Comparison of ENCODE assay signal across 21 cellular contexts in genomic region chr9:83013261-83013610, GRCh38. TPM values are rescaled to one million over a fixed set of nuclear protein-coding genes. Genes with fewer than 3 reads are reported as not detected.
DNase-seq lines count a peak whose midpoint lies in the region; TF ChIP-seq lines count a peak whose summit lies in the region.
"Had no signal": no experiment of that assay in that cellular context is flagged by ENCODE, and none has a peak within 500 bp of the region (broad histone marks: within the 10 kb centered on the region; RNA-seq: fewer than 3 reads in every experiment).

No MANE protein-coding gene starts in this region.

- H3K36me3 ChIP-seq in OCI-LY3 (replicated peaks; ENCODE audit: low read depth, low read length) (no peaks in the 10 kb centered on the region), endodermal cell (ENCODE audit: control insufficient read depth, insufficient read depth, low read length) (no peaks in the 10 kb centered on the region)
- H3K36me3 ChIP-seq: heart right ventricle, tibial nerve had no signal

- no peak overlapping the region for H3K4me2 ChIP-seq in OCI-LY3 (ENCODE audit: low read length)

- DNase-seq in AG08396 (ENCODE audit: low spot score) (peak; percentile 18), EL (peak; percentile 26), fibroblast of peridontal ligament (ENCODE audit: extremely low read depth) (peak; percentile 68), DMS79 (lab: John Stamatoyannopoulos, UW) (no peak), endodermal cell (no peak), NCI-H345 treated with DMSO at 0.1 percent for 48 hours (lab: John Stamatoyannopoulos, UW; ENCODE audit: unreplicated experiment) (no peak)
- no peak for DNase-seq in stimulated activated CD4-positive, alpha-beta T cell treated with anti-CD3 and anti-CD28 coated beads, Interleukin-4, amount 100 ng/mL, for 24 hours
- DNase-seq: activated CD4-positive, alpha-beta T cell treated with anti-CD3 and anti-CD28 coated beads, Interleukin-2, amount 50 U/mL, for 48 hours; dermis blood vessel endothelial cell; DMS79 treated with DMSO at 0.1 percent for 48 hours; heart right ventricle; islet precursor cell; NCI-H2081 treated with DMSO at 0.1 percent for 48 hours; nephron progenitor cell; NK-92 treated with Interleukin-12 subunit alpha and Interleukin-12 subunit beta, amount 100 ng/mL, for 24 hours; stimulated activated CD4-positive, alpha-beta T cell treated with anti-CD3 and anti-CD28 coated beads, Interleukin-12 subunit alpha, Interleukin-12 subunit beta, amount 100 ng/mL, for 4 hours; stimulated activated naive CD4-positive, alpha-beta T cell had no signal

- H3K27ac Mint-ChIP-seq in endodermal cell: no peak overlapping the region
- H3K27ac Mint-ChIP-seq: activated naive CD4-positive, alpha-beta T cell treated with anti-CD3 and anti-CD28 coated beads, Interleukin-2, amount 50 U/mL, for 24 hours; nephron progenitor cell had no signal

- no peak overlapping the region for H3K9ac ChIP-seq in OCI-LY3 (ENCODE audit: low read length)
- no peak overlapping the region for H3K9ac ChIP-seq in endodermal cell (ENCODE audit: extremely low read depth, low read length, poor library complexity, severe bottlenecking)

- 74 to 76% methylated on average over 6 of the region's 6 CpGs for WGBS in endodermal cell (ENCODE audit: insufficient coverage in 1 of 2, insufficient read length in 1 of 2), 2 experiments

- H3K27me3 ChIP-seq in OCI-LY3 (ENCODE audit: low read depth, low read length) (0 out of 2 replicates have a peak, but pooled peaks cover 3% of the 10 kb centered on the region), endodermal cell (ENCODE audit: control insufficient read depth, insufficient read depth, low read length, poor library complexity, severe bottlenecking) (no peaks in the 10 kb centered on the region)
- H3K27me3 ChIP-seq: heart right ventricle, tibial nerve had no signal

- H3K4me1 ChIP-seq in OCI-LY3 (ENCODE audit: low read length) (peaks cover 8% of the 10 kb centered on the region), endodermal cell (ENCODE audit: control insufficient read depth, insufficient read depth, low read length) (no peaks in the 10 kb centered on the region)

- no peaks in the 10 kb centered on the region for H3K4me1 Mint-ChIP-seq in endodermal cell

- no peaks in the 10 kb centered on the region for H4K20me1 ChIP-seq in OCI-LY3 (ENCODE audit: insufficient read depth, low read length)

- no peaks in the 10 kb centered on the region for H3K79me2 ChIP-seq in OCI-LY3 (ENCODE audit: low read length)

- H3K27me3 Mint-ChIP-seq in endodermal cell (ENCODE audit: insufficient read depth): no peaks in the 10 kb centered on the region

- no peak for TF ChIP-seq CTCF in OCI-LY3 (IDR thresholded peaks at IDR 0.05; ENCODE audit: low read depth, low read length)
- no peak for TF ChIP-seq CTCF in endodermal cell (conservative IDR thresholded peaks at IDR 0.05)

- peaks cover 5% of the 10 kb centered on the region for H3K9me3 Mint-ChIP-seq in endodermal cell
- H3K9me3 Mint-ChIP-seq: activated naive CD4-positive, alpha-beta T cell treated with anti-CD3 and anti-CD28 coated beads, Interleukin-2, amount 50 U/mL, for 24 hours had no signal

- no peaks in the 10 kb centered on the region for H3K36me3 Mint-ChIP-seq in endodermal cell (ENCODE audit: low read depth)
- H3K36me3 Mint-ChIP-seq: activated naive CD4-positive, alpha-beta T cell treated with anti-CD3 and anti-CD28 coated beads, Interleukin-2, amount 50 U/mL, for 24 hours had no signal

- H3K9me3 ChIP-seq in OCI-LY3 (ENCODE audit: insufficient read depth, low read length) (no peaks in the 10 kb centered on the region), endodermal cell (ENCODE audit: control insufficient read depth, low read length) (no peaks in the 10 kb centered on the region)

- no peak overlapping the region for H3K4me3 Mint-ChIP-seq in endodermal cell
- H3K4me3 Mint-ChIP-seq: activated naive CD4-positive, alpha-beta T cell treated with anti-CD3 and anti-CD28 coated beads, Interleukin-2, amount 50 U/mL, for 24 hours; nephron progenitor cell had no signal

- no peak overlapping the region for H3K4me3 ChIP-seq in OCI-LY3 (ENCODE audit: low read length)
- no peak overlapping the region for H3K4me3 ChIP-seq in endodermal cell (ENCODE audit: low read length)
- H3K4me3 ChIP-seq: heart right ventricle, tibial nerve had no signal

- H2AFZ ChIP-seq in OCI-LY3 (ENCODE audit: low read depth, low read length): 0 out of 2 replicates have a peak overlapping the region, but pooled peaks have one; percentile 26

- no peak overlapping the region for H3K27ac ChIP-seq in OCI-LY3 (ENCODE audit: low read length)
- no peak overlapping the region for H3K27ac ChIP-seq in endodermal cell (ENCODE audit: low read depth, low read length)
- H3K27ac ChIP-seq: C4-2B, tibial nerve had no signal

RNA-seq across cellular contexts. Expression of gene RASEF, which starts 49.7 kb away (rescaled TPM):
- total RNA-seq in endodermal cell: 1 to 10 TPM; 1.1 to 1.7 TPM
- polyA plus RNA-seq in endodermal cell (2013, experiment 1 of 2): 0.46 TPM
- 0.37 TPM for polyA plus RNA-seq in endodermal cell (2013, experiment 2 of 2)

Comparison
In these comparisons a context has a peak if more than half of its experiments do, and no peak if none do; other contexts are left out.
1. DNase-seq: peak in AG08396 (single experiment), EL (single experiment) and fibroblast of peridontal ligament (single experiment); none in DMS79 (single experiment), stimulated activated CD4-positive, alpha-beta T cell treated with anti-CD3 and anti-CD28 coated beads, Interleukin-4, amount 100 ng/mL, for 24 hours (single experiment), endodermal cell (single experiment) and NCI-H345 treated with DMSO at 0.1 percent for 48 hours (single experiment).